ENCODE assay signal across 8 cellular contexts in the genomic region with DNA sequence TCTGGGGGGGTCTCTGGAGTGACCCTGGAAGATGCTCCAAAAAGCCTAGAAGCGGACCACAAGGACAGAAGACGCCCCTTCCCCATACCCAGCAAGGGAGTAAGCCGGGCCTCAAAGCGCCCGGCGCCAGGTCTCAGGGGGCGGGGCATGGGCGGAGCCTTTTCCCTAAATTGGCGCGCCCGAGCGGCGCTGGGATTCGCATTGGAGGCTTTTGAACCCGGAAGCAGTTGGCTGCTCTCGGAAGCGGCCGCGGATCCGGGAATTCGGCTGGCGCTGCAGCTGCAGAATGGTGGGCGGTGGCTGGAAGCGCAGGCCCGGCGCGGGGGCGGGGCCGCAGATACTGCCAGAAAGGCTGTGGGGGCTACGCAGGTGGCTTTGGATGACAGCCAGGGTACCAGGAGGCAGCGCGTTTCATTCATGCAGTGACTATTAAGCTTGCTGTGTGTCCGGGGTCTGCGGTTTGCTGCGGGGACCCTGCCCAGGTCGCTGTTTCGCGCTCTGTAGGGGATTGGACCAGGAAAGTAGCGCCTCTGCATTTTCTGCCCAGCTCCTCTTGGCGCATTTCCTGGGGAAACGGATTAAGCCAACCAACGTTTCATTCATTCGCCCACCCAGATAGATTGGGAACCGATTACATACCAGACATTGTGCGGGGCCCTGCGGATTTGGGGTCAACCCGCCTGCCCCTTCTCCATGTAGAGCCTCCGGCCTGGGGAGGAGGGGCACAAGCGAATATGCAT.
DNase-seq lines count a peak whose midpoint lies in the region; ATAC-seq, FAIRE-seq and TF ChIP-seq lines count a peak whose summit lies in the region.

No MANE protein-coding gene starts in this region.

- no peaks in the 10 kb centered on the region for H3K27me3 ChIP-seq in CD8-positive, alpha-beta memory T cell (ENCODE audit: insufficient read depth, low read length, poor library complexity, severe bottlenecking)
- H3K27me3 ChIP-seq in K562 (ENCODE audit: control insufficient read depth in 2 of 2, insufficient read depth in 2 of 2, low read length in 2 of 2), result no peaks in the 10 kb centered on the region
- H3K27me3 ChIP-seq in prostate gland (replicated peaks; ENCODE audit: insufficient read depth), result no peaks in the 10 kb centered on the region
- H3K27me3 ChIP-seq in vagina, result no peaks in the 10 kb centered on the region

- POLR2A ChIA-PET in CD8-positive, alpha-beta memory T cell (lab: Charles Lee), result no interaction called here
- POLR2A ChIA-PET in K562 (lab: Yijun Ruan, JAX), result no interaction called here

- H3K36me3 Mint-ChIP-seq in CD8-positive, alpha-beta memory T cell, result no peaks in the 10 kb centered on the region

- H3K4me2 ChIP-seq in K562 (ENCODE audit: insufficient read depth, low read length), result peak overlapping the region; percentile 85

- BruUV-seq in K562 (replicated peaks; lab: Mats Ljungman, UMichigan), result TSS peak; percentile 86

- in situ Hi-C loops in K562 (cut with MboI), result no loop called here

- H3K4me1 Mint-ChIP-seq in CD8-positive, alpha-beta memory T cell, result peaks cover 24 to 31% (median 27%) of the 10 kb centered on the region in 3 donors

- peak overlapping the region in 3 of 8 donors; percentile 23 to 59 (median 57) for H3K27ac Mint-ChIP-seq in CD8-positive, alpha-beta memory T cell

- ATAC-seq in K562, result peak; percentile 98
- ATAC-seq in GM21390 (IDR thresholded peaks at IDR 0.05; ENCODE audit: unreplicated experiment), result no peak

- CTCF ChIA-PET in CD8-positive, alpha-beta memory T cell (lab: Charles Lee), result no interaction called here
- CTCF ChIA-PET in K562 (lab: Yijun Ruan, JAX; ENCODE audit: low intra/inter-chr PET ratio), result no interaction called here

- H3K9me1 ChIP-seq in K562 (ENCODE audit: control insufficient read depth, insufficient read depth, low read length), result no peaks in the 10 kb centered on the region

- H3K9ac ChIP-seq in K562 (ENCODE audit: insufficient read depth in 1 of 2, low read depth in 2 of 2, low read length in 2 of 2), result peak overlapping the region; percentile 66 to 87

- H3K4me3 ChIP-seq in CD8-positive, alpha-beta memory T cell (ENCODE audit: low read length), result peak overlapping the region; percentile 67
- peak overlapping the region; percentile 55 for H3K4me3 ChIP-seq in K562
- peak overlapping the region; percentile 43 to 45 for H3K4me3 ChIP-seq in prostate gland
- H3K4me3 ChIP-seq in vagina, result peak overlapping the region; percentile 40 to 59

- no peak overlapping the region for H3K27ac ChIP-seq in CD8-positive, alpha-beta memory T cell (ENCODE audit: low read depth, low read length)
- H3K27ac ChIP-seq in K562 (ENCODE audit: extremely low read depth, low read depth, low read length) (peak overlapping the region; percentile 66), prostate gland (no peak overlapping the region), vagina (no peak overlapping the region)

- H4K20me1 ChIP-seq in K562 (replicated peaks; ENCODE audit: control insufficient read depth, insufficient read depth, low read length), result no peaks in the 10 kb centered on the region

- no peak for TF ChIP-seq RAD21 in K562 (CRISPR knock-in tag; conservative IDR thresholded peaks at IDR 0.05 in 1 of 2, IDR thresholded peaks at IDR 0.05 in 1 of 2)

- H3K36me3 ChIP-seq in CD8-positive, alpha-beta memory T cell (ENCODE audit: insufficient read depth, low read length), result no peaks in the 10 kb centered on the region
- H3K36me3 ChIP-seq in K562 (ENCODE audit: control insufficient read depth, insufficient read depth, low read length) (no peaks in the 10 kb centered on the region), prostate gland (no peaks in the 10 kb centered on the region), vagina (no peaks in the 10 kb centered on the region)

- H3K79me2 ChIP-seq in K562 (ENCODE audit: control insufficient read depth, insufficient read depth, low read length), result no peaks in the 10 kb centered on the region; the same call in 2 of the 3 replicates

- peak in 3 of 5 donors; percentile 3 to 25 (median 9) for DNase-seq in CD8-positive, alpha-beta memory T cell
- DNase-seq in HuH-7.5 (ENCODE audit: low spot score) (peak; percentile 37), T-helper 2 cell (peak in 4 of 5 experiments; percentile 12 to 34 (median 31)), K562 (ENCODE audit: extremely low read depth in 1 of 4, low spot score in 3 of 4) (peak; percentile 77 to 92 (median 80)), hippocampal formation (lab: John Stamatoyannopoulos, UW) (peak; percentile 65 to 75), prostate gland (ENCODE audit: low spot score) (peak; percentile 33), vagina (ENCODE audit: extremely low spot score in 2 of 2) (no peak)

- TF ChIP-seq CTCF in K562 (IDR thresholded peaks at IDR 0.05 in 2 of 3, conservative IDR thresholded peaks at IDR 0.05 in 1 of 3; ENCODE audit: insufficient read depth in 2 of 3, low read depth in 1 of 3, low read length in 3 of 3) (no peak), prostate gland (IDR thresholded peaks at IDR 0.05) (no peak), vagina (IDR thresholded peaks at IDR 0.05) (no peak)

- peaks cover 29% of the 10 kb centered on the region for H3K4me1 ChIP-seq in CD8-positive, alpha-beta memory T cell (ENCODE audit: insufficient read depth, low read length)
- H3K4me1 ChIP-seq in K562 (replicated peaks in 1 of 2; ENCODE audit: control insufficient read depth in 2 of 2, insufficient read depth in 2 of 2, low read length in 2 of 2) (peaks cover 2 to 6% of the 10 kb centered on the region in 2 experiments; a peak in 4 of 5 replicates), prostate gland (replicated peaks) (no peaks in the 10 kb centered on the region), vagina (peaks cover 10% of the 10 kb centered on the region)

- intact Hi-C loops in K562 (cut with micrococcal nuclease), result no loop called here
- intact Hi-C loops in prostate gland (cut with DNase I), result no loop called here
- intact Hi-C loops in vagina (cut with DNase I), result no loop called here

- H3K9me3 ChIP-seq in CD8-positive, alpha-beta memory T cell (ENCODE audit: low read length), result no peaks in the 10 kb centered on the region
- H3K9me3 ChIP-seq in K562 (replicated peaks; ENCODE audit: control insufficient read depth, insufficient read depth, low read depth, low read length) (no peaks in the 10 kb centered on the region), prostate gland (no peaks in the 10 kb centered on the region), vagina (no peaks in the 10 kb centered on the region)

- TF ChIP-seq EP300 in K562 (IDR thresholded peaks at IDR 0.05; ENCODE audit: low read length), result no peak

- FAIRE-seq in K562 (lab: Jason Lieb, UNC), result peak; percentile 56

- peaks cover 21 to 30% of the 10 kb centered on the region in 2 donors for H3K27me3 Mint-ChIP-seq in CD8-positive, alpha-beta memory T cell

- H2AFZ ChIP-seq in K562 (ENCODE audit: low read depth, low read length), result peak overlapping the region; percentile 93

- peak overlapping the region; percentile 36 to 83 (median 64) for H3K4me3 Mint-ChIP-seq in CD8-positive, alpha-beta memory T cell

- WGBS in K562 (ENCODE audit: insufficient coverage, low coverage, missing lambda C conversion rate), result under 1% methylated on average over 25 of the region's 49 CpGs
- 8% methylated on average over 30 of the region's 49 CpGs for WGBS in prostate gland

- TF ChIP-seq POLR2A in K562 (conservative IDR thresholded peaks at IDR 0.05) (peak; percentile 54), prostate gland (IDR thresholded peaks at IDR 0.05) (no peak), vagina (IDR thresholded peaks at IDR 0.05) (no peak)

- peaks cover 2 to 16% (median 4%) of the 10 kb centered on the region in 5 donors for H3K9me3 Mint-ChIP-seq in CD8-positive, alpha-beta memory T cell

TF ChIP-seq in K562, 482 proteins besides CTCF, POLR2A, EP300 and RAD21 (continues in another document):
- TF ChIP-seq, protein P1, sequence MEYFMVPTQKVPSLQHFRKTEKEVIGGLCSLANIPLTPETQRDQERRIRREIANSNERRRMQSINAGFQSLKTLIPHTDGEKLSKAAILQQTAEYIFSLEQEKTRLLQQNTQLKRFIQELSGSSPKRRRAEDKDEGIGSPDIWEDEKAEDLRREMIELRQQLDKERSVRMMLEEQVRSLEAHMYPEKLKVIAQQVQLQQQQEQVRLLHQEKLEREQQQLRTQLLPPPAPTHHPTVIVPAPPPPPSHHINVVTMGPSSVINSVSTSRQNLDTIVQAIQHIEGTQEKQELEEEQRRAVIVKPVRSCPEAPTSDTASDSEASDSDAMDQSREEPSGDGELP (CRISPR knock-in tag; IDR thresholded peaks at IDR 0.05; ENCODE audit: borderline replicate concordance), result peak; percentile 64; the same call in 1 of the 2 replicates
- TF ChIP-seq MTA2 (IDR thresholded peaks at IDR 0.05; ENCODE audit: low read depth) (no peak), MTA3 (IDR thresholded peaks at IDR 0.05; ENCODE audit: borderline replicate concordance) (0 out of 2 replicates have a peak, but pooled peaks have one; percentile 27), EP400 (IDR thresholded peaks at IDR 0.05) (peak; percentile 33; the same call in 1 of the 2 replicates)

Comparison
In these comparisons a context has a peak if more than half of its experiments do, and no peak if none do; other contexts are left out.
1. DNase-seq: peak in CD8-positive, alpha-beta memory T cell (3 of 5), HuH-7.5 (single experiment), T-helper 2 cell (4 of 5), K562 (4 of 4), hippocampal formation (2 of 2) and prostate gland (single experiment); none in vagina (0 of 2).
2. Peak in every context shown above with its lines, with median percentiles within 50 percentile points of each other: H3K4me3 ChIP-seq.